ENCODE assay signal across 1 cellular context in the genomic region with DNA sequence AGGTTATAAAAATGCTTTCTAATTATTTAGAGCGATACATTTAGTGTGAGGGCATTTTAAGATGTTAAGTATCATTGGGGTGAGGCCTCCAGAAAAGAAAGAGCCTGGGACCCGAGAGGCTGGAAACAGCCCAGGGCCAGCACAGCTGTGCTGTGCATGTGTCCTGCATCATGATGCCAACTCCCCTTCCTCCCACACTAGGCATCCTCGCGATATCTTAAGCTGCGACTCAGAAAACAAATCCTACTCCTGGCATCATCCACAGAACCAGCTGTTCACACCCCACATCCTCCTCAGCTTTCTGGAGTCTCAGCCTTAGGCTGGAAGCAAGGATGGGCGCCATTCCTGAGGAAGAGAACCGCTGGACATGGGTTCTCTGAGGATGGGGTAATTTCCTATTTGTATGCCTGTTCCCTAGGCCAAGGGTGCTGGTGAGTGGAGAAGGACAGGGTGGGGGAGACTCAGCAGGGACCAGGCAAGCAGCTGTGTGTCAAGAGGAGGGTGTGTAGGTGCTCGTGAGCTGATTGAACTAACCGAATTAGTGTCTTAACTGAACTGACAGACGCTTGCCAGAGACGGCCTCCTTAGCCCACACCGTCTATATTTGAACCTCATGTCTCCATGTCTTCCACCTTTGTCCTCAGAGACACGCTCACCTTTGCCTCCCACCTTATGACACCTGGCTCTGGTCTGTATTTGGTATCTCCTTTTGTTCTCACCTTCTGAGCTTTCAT.
TF ChIP-seq lines count a peak whose summit lies in the region.

No MANE protein-coding gene starts in this region.

TF ChIP-seq in A549, 52 proteins besides CTCF, POLR2A, EP300 and RAD21 (continued from another document):
- TF ChIP-seq, protein P1, sequence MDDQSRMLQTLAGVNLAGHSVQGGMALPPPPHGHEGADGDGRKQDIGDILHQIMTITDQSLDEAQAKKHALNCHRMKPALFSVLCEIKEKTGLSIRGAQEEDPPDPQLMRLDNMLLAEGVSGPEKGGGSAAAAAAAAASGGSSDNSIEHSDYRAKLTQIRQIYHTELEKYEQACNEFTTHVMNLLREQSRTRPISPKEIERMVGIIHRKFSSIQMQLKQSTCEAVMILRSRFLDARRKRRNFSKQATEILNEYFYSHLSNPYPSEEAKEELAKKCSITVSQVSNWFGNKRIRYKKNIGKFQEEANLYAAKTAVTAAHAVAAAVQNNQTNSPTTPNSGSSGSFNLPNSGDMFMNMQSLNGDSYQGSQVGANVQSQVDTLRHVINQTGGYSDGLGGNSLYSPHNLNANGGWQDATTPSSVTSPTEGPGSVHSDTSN (IDR thresholded peaks at IDR 0.05): no peak
- no peak for TF ChIP-seq KDM1A (IDR thresholded peaks at IDR 0.05; ENCODE audit: low read depth)
- TF ChIP-seq JUN (IDR thresholded peaks at IDR 0.05): no peak
